In the genomic region with DNA sequence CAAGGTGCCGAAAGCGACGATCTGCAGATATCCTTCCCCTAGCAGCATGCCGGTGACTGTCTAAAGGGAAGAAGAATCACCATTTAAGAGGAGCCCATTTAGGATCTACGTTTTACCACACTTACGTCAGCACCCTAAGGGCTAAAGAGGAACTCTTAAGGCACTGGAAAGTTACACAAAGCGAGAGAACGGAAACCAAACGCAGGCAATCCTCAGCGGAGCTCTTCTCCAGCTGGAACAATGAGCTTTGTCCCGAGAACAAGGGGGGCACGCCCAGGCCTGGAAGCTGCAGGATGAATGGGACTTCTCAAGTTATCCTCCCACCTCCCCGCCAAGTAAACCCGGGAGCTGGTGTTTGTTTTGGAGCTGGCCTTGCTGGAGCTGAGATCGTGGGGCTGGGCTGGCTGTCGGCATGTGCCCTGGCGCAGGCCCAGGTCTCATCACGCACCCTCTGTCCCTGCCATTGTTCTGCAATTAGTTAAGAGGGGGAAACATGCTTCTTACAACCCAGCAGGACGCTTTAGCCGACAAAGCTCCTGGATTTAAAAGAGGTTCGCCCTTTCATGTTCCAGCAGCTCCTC, we compare ENCODE assay signal across 8 cellular contexts. TPM values are rescaled to one million over a fixed set of nuclear protein-coding genes. Genes with fewer than 3 reads are reported as not detected.
DNase-seq lines count a peak whose midpoint lies in the region; ATAC-seq and TF ChIP-seq lines count a peak whose summit lies in the region.

No MANE protein-coding gene starts in this region.

- no peak overlapping the region for H3K4me3 ChIP-seq in astrocyte of the spinal cord (ENCODE audit: low read depth, low read length)
- peak overlapping the region; percentile 2 to 31 for H3K4me3 ChIP-seq in tibial artery

- no peaks in the 10 kb centered on the region for H3K9me3 ChIP-seq in tibial artery

- no peaks in the 10 kb centered on the region for H3K27me3 ChIP-seq in tibial artery

- no peaks in the 10 kb centered on the region for H3K36me3 ChIP-seq in tibial artery

- intact Hi-C loops in left colon (cut with DNase I, micrococcal nuclease), result no loop called here
- intact Hi-C loops in tibial artery (cut with DNase I; ENCODE audit: low total_unique reads), result no loop called here

- no peak for TF ChIP-seq CTCF in astrocyte of the spinal cord (IDR thresholded peaks at IDR 0.05; ENCODE audit: low read depth, low read length)
- no peak for TF ChIP-seq CTCF in tibial artery (IDR thresholded peaks at IDR 0.05)

- DNase-seq in NCI-H2107 treated with DMSO at 0.1 percent for 48 hours (lab: John Stamatoyannopoulos, UW; ENCODE audit: unreplicated experiment) (peak; percentile 33), NCI-H2107 (lab: John Stamatoyannopoulos, UW) (no peak), astrocyte of the spinal cord (ENCODE audit: low read depth, low spot score) (peak; percentile 91), left colon (peak; percentile 60 to 78), tibial artery (peak in 1 of 2 donors; percentile 57), middle frontal gyrus (ENCODE audit: extremely low spot score, low spot score) (no peak), T-helper 9 cell (no peak)
- no peak for DNase-seq in stimulated activated naive CD4-positive, alpha-beta T cell (lab: John Stamatoyannopoulos, UW)

- peaks cover 0 to 61% (median 44%) of the 10 kb centered on the region in 4 donors for H3K4me1 ChIP-seq in tibial artery

- in situ Hi-C loops in astrocyte of the spinal cord (cut with HindIII; ENCODE audit: low sequenced_read_pairs), result no loop called here

- ATAC-seq in left colon, result peak; percentile 88

- H3K27ac ChIP-seq in tibial artery, result peak overlapping the region; percentile 54 to 60

RNA-seq across cellular contexts. Expression of gene PXDN, which starts 36.5 kb away (rescaled TPM):
- total RNA-seq in left colon, result 10 to 100 TPM; 11.6 to 13.3 TPM

Comparison
In these comparisons a context has a peak if more than half of its experiments do, and no peak if none do; other contexts are left out.
1. DNase-seq: peak in NCI-H2107 treated with DMSO at 0.1 percent for 48 hours (single experiment), astrocyte of the spinal cord (single experiment) and left colon (2 of 2); none in NCI-H2107 (single experiment), middle frontal gyrus (single experiment), stimulated activated naive CD4-positive, alpha-beta T cell (0 of 6) and T-helper 9 cell (single experiment).